Comparison of ENCODE assay signal across 8 cellular contexts in the genomic region with DNA sequence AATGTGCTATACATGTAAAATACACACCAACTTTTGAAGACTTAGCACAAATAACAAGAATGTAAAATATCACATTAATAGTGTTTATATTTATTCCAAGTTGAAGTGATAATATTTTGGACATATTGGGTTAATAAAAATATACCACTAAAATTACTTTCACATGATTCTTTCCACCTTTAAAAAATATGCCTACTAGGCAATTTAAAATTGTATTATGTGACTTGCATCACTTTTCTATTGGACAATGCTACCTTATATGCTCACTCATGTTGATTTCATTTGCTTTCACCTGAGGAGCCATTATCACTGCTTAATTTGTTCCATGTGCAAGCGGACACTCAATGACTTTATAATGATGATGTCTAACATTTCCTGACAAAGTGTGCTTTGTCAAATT.
"Had no signal": no experiment of that assay in that cellular context is flagged by ENCODE, and none has a peak within 500 bp of the region (broad histone marks: within the 10 kb centered on the region; RNA-seq: fewer than 3 reads in every experiment).

No MANE protein-coding gene starts in this region.

- H3K27ac ChIP-seq: KMS-11 had no signal

- H3K4me2 ChIP-seq: GM23338, KMS-11 had no signal

- DNase-seq: H9, HCEC 1CT, KBM-7 had no signal

- FAIRE-seq: H1, H54, HTR-8/SVneo had no signal

- ATAC-seq: GM23338 had no signal

- H3K4me3 ChIP-seq: GM23338 had no signal

- H2AFZ ChIP-seq: GM23338 had no signal

- H3K9ac ChIP-seq: KMS-11 had no signal
